In the genomic region with DNA sequence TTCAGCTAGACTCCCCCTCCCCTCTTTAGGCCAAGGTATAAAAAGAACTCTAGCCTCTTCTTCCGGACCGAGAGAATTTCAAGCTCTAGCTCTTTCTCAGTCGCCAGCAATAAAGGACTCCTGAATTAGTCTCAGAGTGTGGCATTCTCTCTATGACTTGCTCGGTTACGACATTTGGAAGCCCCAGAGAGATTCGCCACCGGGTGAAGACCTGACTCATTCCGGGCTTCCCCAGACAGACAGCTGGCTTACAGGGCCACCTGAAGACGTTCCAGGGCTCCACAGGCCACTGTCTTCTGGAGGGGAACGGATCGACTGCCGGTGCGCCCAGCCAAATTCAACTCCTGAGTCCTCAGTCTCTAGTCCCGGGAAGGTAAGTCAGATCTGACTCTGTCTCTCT, we compare ENCODE assay signal across 7 cellular contexts. TPM values are rescaled to one million over a fixed set of nuclear protein-coding genes. Genes with fewer than 3 reads are reported as not detected.
DNase-seq lines count a peak whose midpoint lies in the region; ATAC-seq and TF ChIP-seq lines count a peak whose summit lies in the region.

A gene (plus strand): TSS at position 234 of the 400 bp plus-strand sequence. CDS start 15,510 bp downstream, outside the sequence.

- no peak within 1 kb of the TSS for H2AFZ ChIP-seq in KMS-11 (ENCODE audit: low read depth)

- H3K9me3 ChIP-seq in iPS-20b (ENCODE audit: insufficient read depth, low read depth, low read length): no peaks in the 10 kb centered on the region

- H3K4me3 ChIP-seq in KMS-11 (IDR thresholded peaks at IDR 0.05; ENCODE audit: insufficient read depth, low read depth, low read length): no peak within 1 kb of the TSS
- H3K4me3 ChIP-seq in iPS-20b (ENCODE audit: low read length): peak within 1 kb of the TSS; percentile 85; the same call in 1 of the 2 replicates

- H3K79me2 ChIP-seq in KMS-11 (ENCODE audit: insufficient read depth, low read depth): no peaks in the 10 kb centered on the region

- TF ChIP-seq CTCF in KMS-11 (conservative IDR thresholded peaks at IDR 0.05; ENCODE audit: low read depth, low read length): no peak

- 0 out of 2 replicates have a peak within 1 kb of the TSS, but pooled peaks have one; percentile 24 for H3K4me2 ChIP-seq in KMS-11

- peak; percentile 92 for ATAC-seq in GM18858 (IDR thresholded peaks at IDR 0.05; ENCODE audit: unreplicated experiment)
- peak; percentile 98 for ATAC-seq in GM21619 (IDR thresholded peaks at IDR 0.05; ENCODE audit: unreplicated experiment)

- H3K9ac ChIP-seq in KMS-11 (no peak within 1 kb of the TSS), iPS-20b (ENCODE audit: low read depth, low read length) (peak within 1 kb of the TSS; percentile 43; the same call in 1 of the 2 replicates)

- no peaks in the 10 kb centered on the region for H3K36me3 ChIP-seq in KMS-11 (ENCODE audit: insufficient read depth)
- no peaks in the 10 kb centered on the region for H3K36me3 ChIP-seq in iPS-20b (ENCODE audit: insufficient read depth, low read depth, low read length)

- H3K27me3 ChIP-seq in KMS-11 (ENCODE audit: insufficient read depth, low read depth): no peaks in the 10 kb centered on the region
- no peaks in the 10 kb centered on the region for H3K27me3 ChIP-seq in iPS-20b (ENCODE audit: insufficient read depth, low read length)

- no peak for DNase-seq in SHP77 (lab: John Stamatoyannopoulos, UW)
- no peak for DNase-seq in NCI-H2196 treated with DMSO at 0.1 percent for 48 hours (lab: John Stamatoyannopoulos, UW; ENCODE audit: unreplicated experiment)
- DNase-seq in mesenteric fat pad (ENCODE audit: low spot score): no peak

- H4K20me1 ChIP-seq in KMS-11 (ENCODE audit: insufficient read depth): no peaks in the 10 kb centered on the region

- H3K27ac ChIP-seq in KMS-11 (no peak within 1 kb of the TSS), iPS-20b (ENCODE audit: low read length) (no peak within 1 kb of the TSS)

- peaks cover 14% of the 10 kb centered on the region for H3K4me1 ChIP-seq in KMS-11 (ENCODE audit: low read depth, poor library complexity, severe bottlenecking)
- H3K4me1 ChIP-seq in iPS-20b (ENCODE audit: insufficient read depth, low read length): peaks cover 16% of the 10 kb centered on the region; the same call in 1 of the 2 replicates

RNA-seq across cellular contexts. Expression of the gene that starts here (rescaled TPM):
- 2.3 TPM for total RNA-seq in mesenteric fat pad
